In genomic region chr19:9789579-9789978, GRCh38 we compare ENCODE assay signal across 8 cellular contexts. TPM values are rescaled to one million over a fixed set of nuclear protein-coding genes. Genes with fewer than 3 reads are reported as not detected.
DNase-seq lines count a peak whose midpoint lies in the region; ATAC-seq and TF ChIP-seq lines count a peak whose summit lies in the region.
"Not testable (repeated sequence)": the region's sequence is repeated elsewhere in the genome, so short reads cannot be mapped to it uniquely, and the experiment has no call there.

No MANE protein-coding gene starts in this region.

- H3K27ac ChIP-seq in CD4-positive, alpha-beta T cell (ENCODE audit: low read depth, low read length), result not testable (repeated sequence)
- H3K27ac ChIP-seq in gastroesophageal sphincter (peak overlapping the region; percentile 20 to 97 (median 84)), mesodermal cell (ENCODE audit: low read depth, low read length, severe bottlenecking) (peak overlapping the region; percentile 81), ovary (peak overlapping the region; percentile 47 to 81), testis (peak overlapping the region; percentile 88 to 95)

- H3K36me3 Mint-ChIP-seq in CD4-positive, alpha-beta T cell (ENCODE audit: low read depth); activated CD4-positive, alpha-beta memory T cell treated with anti-CD3 and anti-CD28 coated beads for 36 hours: not testable (repeated sequence)
- peaks cover 34% of the 10 kb centered on the region for H3K36me3 Mint-ChIP-seq in dendritic cell treated with granulocyte-macrophage colony-stimulating factor and Interleukin-4, amounts not matched to agents 40 ng/mL and 50 ng/mL, for 4 days (ENCODE audit: low read depth)

- not testable (repeated sequence) for H3K9me3 ChIP-seq in CD4-positive, alpha-beta T cell (ENCODE audit: control insufficient read depth, low read length); gastroesophageal sphincter; ovary; testis
- peaks cover 10% of the 10 kb centered on the region for H3K9me3 ChIP-seq in mesodermal cell (ENCODE audit: control insufficient read depth, low read length)

- H3K27me3 ChIP-seq in CD4-positive, alpha-beta T cell (ENCODE audit: control insufficient read depth, insufficient read depth, low read length); gastroesophageal sphincter; ovary; testis: not testable (repeated sequence)

- DNase-seq in CD4-positive, alpha-beta T cell; activated CD4-positive, alpha-beta memory T cell treated with anti-CD3 and anti-CD28 coated beads for 36 hours: not testable (repeated sequence)
- DNase-seq in NCI-H226, result peak; percentile 41
- peak in 1 of 5 donors; percentile 22 for DNase-seq in ovary
- DNase-seq in testis, result peak; percentile 73

- H3K4me1 Mint-ChIP-seq in CD4-positive, alpha-beta T cell (ENCODE audit: low read depth), result peaks cover 31% of the 10 kb centered on the region
- peaks cover 18% of the 10 kb centered on the region for H3K4me1 Mint-ChIP-seq in activated CD4-positive, alpha-beta memory T cell treated with anti-CD3 and anti-CD28 coated beads for 36 hours (ENCODE audit: low read depth)
- peaks cover 40% of the 10 kb centered on the region for H3K4me1 Mint-ChIP-seq in dendritic cell treated with granulocyte-macrophage colony-stimulating factor and Interleukin-4, amounts not matched to agents 40 ng/mL and 50 ng/mL, for 4 days (ENCODE audit: low read depth)

- not testable (repeated sequence) for ATAC-seq in CD4-positive, alpha-beta T cell (ENCODE audit: poor library complexity); gastroesophageal sphincter

- not testable (repeated sequence) for H3K36me3 ChIP-seq in gastroesophageal sphincter; mesodermal cell (ENCODE audit: control insufficient read depth, insufficient read depth, low read length); ovary; testis (ENCODE audit: low read depth, missing control alignments)

- H3K4me3 ChIP-seq in gastroesophageal sphincter; mesodermal cell (ENCODE audit: extremely low read depth, insufficient read depth, low read length, poor library complexity, severe bottlenecking); ovary; testis: not testable (repeated sequence)

- TF ChIP-seq POLR2A in gastroesophageal sphincter (IDR thresholded peaks at IDR 0.05); ovary (IDR thresholded peaks at IDR 0.05): not testable (repeated sequence)
- peak; percentile 3 for TF ChIP-seq POLR2A in testis (IDR thresholded peaks at IDR 0.05)

- POLR2A ChIA-PET in CD4-positive, alpha-beta T cell (lab: Charles Lee); activated CD4-positive, alpha-beta memory T cell treated with anti-CD3 and anti-CD28 coated beads for 36 hours (lab: Charles Lee): not testable (repeated sequence)

- TF ChIP-seq CTCF in CD4-positive, alpha-beta T cell (IDR thresholded peaks at IDR 0.05); gastroesophageal sphincter (IDR thresholded peaks at IDR 0.05); ovary (IDR thresholded peaks at IDR 0.05); testis (IDR thresholded peaks at IDR 0.05): not testable (repeated sequence)

- not testable (repeated sequence) for TF ChIP-seq EP300 in gastroesophageal sphincter (IDR thresholded peaks at IDR 0.05); ovary (IDR thresholded peaks at IDR 0.05)

- WGBS in gastroesophageal sphincter (ENCODE audit: low coverage in 1 of 2), 2 donors, result 25 to 67% methylated on average over 1 to 5 of the region's 5 CpGs
- WGBS in mesodermal cell (ENCODE audit: insufficient coverage in 2 of 2), 2 experiments, result 62 to 100% methylated on average over 1 to 3 of the region's 5 CpGs
- WGBS in ovary, 3 donors, result 3 to 13% (median 5%) methylated on average over 5 of the region's 5 CpGs
- 27 to 44% methylated on average over 5 of the region's 5 CpGs for WGBS in testis, 2 donors

- peak overlapping the region; percentile 20 for H3K4me3 Mint-ChIP-seq in CD4-positive, alpha-beta T cell
- H3K4me3 Mint-ChIP-seq in activated CD4-positive, alpha-beta memory T cell treated with anti-CD3 and anti-CD28 coated beads for 36 hours; dendritic cell treated with granulocyte-macrophage colony-stimulating factor and Interleukin-4, amounts not matched to agents 40 ng/mL and 50 ng/mL, for 4 days: not testable (repeated sequence)

- H3K27ac Mint-ChIP-seq in CD4-positive, alpha-beta T cell, result peak overlapping the region; percentile 89
- peak overlapping the region; percentile 9 for H3K27ac Mint-ChIP-seq in activated CD4-positive, alpha-beta memory T cell treated with anti-CD3 and anti-CD28 coated beads for 36 hours
- peak overlapping the region; percentile 51 for H3K27ac Mint-ChIP-seq in dendritic cell treated with granulocyte-macrophage colony-stimulating factor and Interleukin-4, amounts not matched to agents 40 ng/mL and 50 ng/mL, for 4 days

- H3K27me3 Mint-ChIP-seq in CD4-positive, alpha-beta T cell; activated CD4-positive, alpha-beta memory T cell treated with anti-CD3 and anti-CD28 coated beads for 36 hours; dendritic cell treated with granulocyte-macrophage colony-stimulating factor and Interleukin-4, amounts not matched to agents 40 ng/mL and 50 ng/mL, for 4 days: not testable (repeated sequence)

- peaks cover 0 to 45% (median 7%) of the 10 kb centered on the region in 3 donors for H3K4me1 ChIP-seq in gastroesophageal sphincter
- not testable (repeated sequence) for H3K4me1 ChIP-seq in mesodermal cell (ENCODE audit: control insufficient read depth, insufficient read depth, low read length, poor library complexity, severe bottlenecking); ovary (ENCODE audit: insufficient read depth)
- H3K4me1 ChIP-seq in testis, result peaks cover 31% of the 10 kb centered on the region

- CTCF ChIA-PET in CD4-positive, alpha-beta T cell (lab: Charles Lee); activated CD4-positive, alpha-beta memory T cell treated with anti-CD3 and anti-CD28 coated beads for 36 hours (lab: Charles Lee): not testable (repeated sequence)

- intact Hi-C loops in CD4-positive, alpha-beta T cell (cut with DNase I, micrococcal nuclease); activated CD4-positive, alpha-beta memory T cell treated with anti-CD3 and anti-CD28 coated beads for 36 hours (cut with micrococcal nuclease); dendritic cell treated with granulocyte-macrophage colony-stimulating factor and Interleukin-4, amounts not matched to agents 40 ng/mL and 50 ng/mL, for 4 days (cut with micrococcal nuclease); testis (cut with DNase I; ENCODE audit: low total_unique reads): not testable (repeated sequence)
- intact Hi-C loops in ovary (cut with DNase I), result loop anchor here in 3 of 4 donors (5.0 to 10.0 kb wide), 3 partner anchors 165 to 467 kb away; partner anchors contain the start of genes ZNF561 (in 2 of the 3) and ZNF559 (in 1 of the 3)

- H3K9me3 Mint-ChIP-seq in CD4-positive, alpha-beta T cell; activated CD4-positive, alpha-beta memory T cell treated with anti-CD3 and anti-CD28 coated beads for 36 hours; dendritic cell treated with granulocyte-macrophage colony-stimulating factor and Interleukin-4, amounts not matched to agents 40 ng/mL and 50 ng/mL, for 4 days: not testable (repeated sequence)

RNA-seq across cellular contexts. Expression of gene ZNF846, which starts 21.0 kb away (rescaled TPM):
- 1 to 10 TPM; 7.9 to 8.5 TPM for total RNA-seq in CD4-positive, alpha-beta T cell
- total RNA-seq in activated CD4-positive, alpha-beta memory T cell treated with anti-CD3 and anti-CD28 coated beads for 36 hours, result 1 to 10 TPM; 3.9 to 4.9 TPM
- total RNA-seq in gastroesophageal sphincter (10 to 100 TPM; 10.5 to 36.1 (median 20.4) TPM), ovary (10 to 100 TPM; 12.6 to 31.0 (median 21.0) TPM), testis (10 to 100 TPM; 48.1 to 50.5 TPM)
- 12.1 TPM for polyA plus RNA-seq in mesodermal cell (2013, experiment 1 of 2)
- polyA plus RNA-seq in mesodermal cell (2013, experiment 2 of 2), result 13.8 TPM
- polyA plus RNA-seq in ovary (10 to 100 TPM; 10.6 to 20.3 TPM), testis (ENCODE audit: insufficient read depth, low read depth, low replicate concordance) (63.3 TPM)

RNA-seq across cellular contexts. Expression of gene FBXL12, which starts 29.3 kb away (rescaled TPM):
- 10 to 100 TPM; 33.4 to 38.4 TPM for total RNA-seq in CD4-positive, alpha-beta T cell
- total RNA-seq in activated CD4-positive, alpha-beta memory T cell treated with anti-CD3 and anti-CD28 coated beads for 36 hours, result 10 to 100 TPM; 20.7 to 22.0 TPM
- 10 to 100 TPM; 17.2 to 27.1 (median 24.0) TPM for total RNA-seq in gastroesophageal sphincter
- polyA plus RNA-seq in mesodermal cell (2013, experiment 1 of 2), result 36.2 TPM
- 37.4 TPM for polyA plus RNA-seq in mesodermal cell (2013, experiment 2 of 2)
- total RNA-seq in ovary, result 10 to 100 TPM; 22.3 to 34.4 (median 27.7) TPM
- 10 to 100 TPM; 18.3 to 24.0 TPM for polyA plus RNA-seq in ovary
- 10 to 100 TPM; 38.7 to 42.6 TPM for total RNA-seq in testis
- 24.7 TPM for polyA plus RNA-seq in testis (ENCODE audit: insufficient read depth, low read depth, low replicate concordance)

RNA-seq across cellular contexts. Expression of gene UBL5, which starts 38.1 kb away (rescaled TPM):
- 100 to 1,000 TPM; 163 to 165 TPM for total RNA-seq in CD4-positive, alpha-beta T cell
- total RNA-seq in activated CD4-positive, alpha-beta memory T cell treated with anti-CD3 and anti-CD28 coated beads for 36 hours, result 100 to 1,000 TPM; 334 to 346 TPM
- 100 to 1,000 TPM; 420 to 701 (median 653) TPM for total RNA-seq in gastroesophageal sphincter
- polyA plus RNA-seq in mesodermal cell (2013, experiment 1 of 2), result 737 TPM
- polyA plus RNA-seq in mesodermal cell (2013, experiment 2 of 2), result 650 TPM
- total RNA-seq in ovary, result 100 to 1,000 TPM; 217 to 412 (median 255) TPM
- polyA plus RNA-seq in ovary, result 100 to 1,000 TPM; 315 to 492 TPM
- total RNA-seq in testis, result 100 to 1,000 TPM; 418 to 540 TPM
- polyA plus RNA-seq in testis (ENCODE audit: insufficient read depth, low read depth, low replicate concordance), result 491 TPM

RNA-seq across cellular contexts. Expression of gene PIN1, which starts 45.5 kb away (rescaled TPM):
- 10 to 100 TPM; 33.2 to 35.3 TPM for total RNA-seq in CD4-positive, alpha-beta T cell
- total RNA-seq in activated CD4-positive, alpha-beta memory T cell treated with anti-CD3 and anti-CD28 coated beads for 36 hours, result 10 to 100 TPM; 85.4 to 86.1 TPM
- total RNA-seq in gastroesophageal sphincter (100 to 1,000 TPM; 137 to 160 (median 153) TPM), ovary (10 to 100 TPM; 49.2 to 70.9 (median 61.0) TPM), testis (100 to 1,000 TPM; 228 to 232 TPM)
- 91.8 TPM for polyA plus RNA-seq in mesodermal cell (2013, experiment 1 of 2)
- 75.8 TPM for polyA plus RNA-seq in mesodermal cell (2013, experiment 2 of 2)
- polyA plus RNA-seq in ovary (10 to 100 TPM in 1 of 2 donors, 1 to 10 TPM in 1; 6.3 to 94.2 TPM), testis (ENCODE audit: insufficient read depth, low read depth, low replicate concordance) (209 TPM)

Comparison
In these comparisons a context has a peak if more than half of its experiments do, and no peak if none do; other contexts are left out.
1. H3K27ac Mint-ChIP-seq: peak in every context shown above with its lines; median percentile 89 in CD4-positive, alpha-beta T cell; 51 in dendritic cell treated with granulocyte-macrophage colony-stimulating factor and Interleukin-4, amounts not matched to agents 40 ng/mL and 50 ng/mL, for 4 days; 9 in activated CD4-positive, alpha-beta memory T cell treated with anti-CD3 and anti-CD28 coated beads for 36 hours.